ENCODE assay signal across 8 cellular contexts in the genomic region with DNA sequence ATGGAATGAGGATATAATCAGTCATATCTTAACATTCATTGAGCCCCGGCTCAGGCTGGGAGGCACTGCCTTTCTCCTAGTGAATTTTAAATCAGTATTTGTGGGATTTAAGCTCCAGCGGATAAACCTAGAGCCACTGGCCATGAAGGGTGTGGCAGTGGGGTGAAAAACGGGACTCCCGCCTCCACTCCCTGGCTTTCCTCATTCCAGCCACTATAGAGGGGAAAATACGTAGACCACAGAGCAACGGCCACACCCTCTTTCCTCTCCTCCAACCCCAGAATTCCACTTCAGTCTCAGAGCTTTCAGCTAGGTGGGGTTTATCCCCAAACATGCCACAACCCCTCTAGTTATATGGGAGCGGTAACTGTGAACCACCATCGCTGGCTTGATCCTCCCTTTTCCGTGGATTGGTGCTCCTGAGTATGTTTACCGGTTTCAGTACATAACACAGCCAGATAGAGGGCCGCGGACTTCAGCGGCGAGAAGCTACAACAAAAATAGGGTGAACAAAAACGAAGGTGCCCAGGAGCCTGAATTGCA.
DNase-seq lines count a peak whose midpoint lies in the region; ATAC-seq, FAIRE-seq and TF ChIP-seq lines count a peak whose summit lies in the region.

No MANE protein-coding gene starts in this region.

- peak overlapping the region; percentile 79 for H3K4me2 ChIP-seq in endothelial cell of umbilical vein (ENCODE audit: insufficient read depth, low read length)
- H3K4me2 ChIP-seq in OCI-LY7 (ENCODE audit: low read length): no peak overlapping the region

- POLR2A ChIA-PET in endothelial cell of umbilical vein (lab: Charles Lee) (interaction anchor here (1.0 kb wide), 1 partner anchor 9 kb away, joined by 4 read pairs; no protein-coding TSS in a partner anchor), OCI-LY7 (lab: Charles Lee) (interaction anchor here (1.1 kb wide), 1 partner anchor 9 kb away, joined by 3 read pairs; no protein-coding TSS in a partner anchor)

- no peaks in the 10 kb centered on the region for H3K9me3 Mint-ChIP-seq in nephron

- CTCF ChIA-PET in endothelial cell of umbilical vein (lab: Charles Lee) (interaction anchor here (0.7 to 3.2 kb wide), 47 partner anchors 8 to 1003 kb away, joined by 3 to 57 read pairs (median 4); no protein-coding TSS in a partner anchor), OCI-LY7 (lab: Charles Lee; ENCODE audit: unreplicated experiment) (no interaction called here)

- peaks cover 42% of the 10 kb centered on the region for H3K36me3 Mint-ChIP-seq in nephron (ENCODE audit: low read depth)

- TF ChIP-seq CTCF in endothelial cell of umbilical vein (IDR thresholded peaks at IDR 0.05; ENCODE audit: extremely low read depth in 1 of 2, insufficient read depth in 1 of 2, low read depth in 1 of 2, low read length in 2 of 2) (no peak), nephron (IDR thresholded peaks at IDR 0.05; ENCODE audit: unreplicated experiment in 3 of 3) (no peak), OCI-LY7 (conservative IDR thresholded peaks at IDR 0.05; ENCODE audit: low read length) (no peak)

- H3K4me3 Mint-ChIP-seq in nephron: peak overlapping the region; percentile 80 to 86 (median 83)

- dilution Hi-C loops in endothelial cell of umbilical vein (cut with MboI; ENCODE audit: extremely low pct_ligation_motif_present, low sequenced_read_pairs): no loop called here

- no peak for FAIRE-seq in endothelial cell of umbilical vein (lab: Jason Lieb, UNC)

- intact Hi-C loops in endothelial cell of umbilical vein (cut with micrococcal nuclease): loop anchor here (1.0 to 10.0 kb wide), 8 partner anchors 9 to 804 kb away; no protein-coding TSS in a partner anchor
- intact Hi-C loops in OCI-LY7 (cut with micrococcal nuclease; ENCODE audit: unreplicated experiment): no loop called here

- no peak for TF ChIP-seq POLR2A in endothelial cell of umbilical vein (IDR thresholded peaks at IDR 0.05; ENCODE audit: low read depth, low read length)

- H3K79me2 ChIP-seq in endothelial cell of umbilical vein (ENCODE audit: control insufficient read depth, insufficient read depth, low read length): no peaks in the 10 kb centered on the region
- no peaks in the 10 kb centered on the region for H3K79me2 ChIP-seq in OCI-LY7 (ENCODE audit: insufficient read depth, low read depth, low read length)

- H3K9me3 ChIP-seq in endothelial cell of umbilical vein (replicated peaks; ENCODE audit: control insufficient read depth, insufficient read depth, low read length): no peaks in the 10 kb centered on the region
- H3K9me3 ChIP-seq in OCI-LY7 (ENCODE audit: low read length): no peaks in the 10 kb centered on the region

- peak overlapping the region; percentile 99 to 100 (median 99) for H3K27ac Mint-ChIP-seq in nephron

- BruUV-seq in endothelial cell of umbilical vein (replicated peaks; lab: Mats Ljungman, UMichigan): TSS peak; percentile 77
- no TSS peak for BruUV-seq in OCI-LY7 (replicated peaks; lab: Mats Ljungman, UMichigan)

- peak overlapping the region; percentile 93 for H3K27ac ChIP-seq in endothelial cell of umbilical vein (ENCODE audit: insufficient read depth, low read depth, low read length)
- H3K27ac ChIP-seq in OCI-LY7 (ENCODE audit: low read depth, low read length, poor library complexity, severe bottlenecking): no peak overlapping the region

- H3K27me3 ChIP-seq in endothelial cell of umbilical vein (ENCODE audit: control insufficient read depth in 2 of 2, insufficient read depth in 2 of 2, low read length in 2 of 2): no peaks in the 10 kb centered on the region

- H2AFZ ChIP-seq in endothelial cell of umbilical vein (ENCODE audit: low read depth, low read length): peak overlapping the region; percentile 4
- H2AFZ ChIP-seq in OCI-LY7 (ENCODE audit: low read length): no peak overlapping the region

- peaks cover 5 to 10% of the 10 kb centered on the region in 2 experiments for H3K36me3 ChIP-seq in endothelial cell of umbilical vein (ENCODE audit: control insufficient read depth in 2 of 2, extremely low read depth in 1 of 2, insufficient read depth in 2 of 2, low read length in 2 of 2)
- H3K36me3 ChIP-seq in OCI-LY7 (ENCODE audit: insufficient read depth, low read length): no peaks in the 10 kb centered on the region

- no peak for ATAC-seq in HG02642 (IDR thresholded peaks at IDR 0.05; ENCODE audit: poor library complexity, unreplicated experiment)

- H3K4me1 Mint-ChIP-seq in nephron: peaks cover 86% of the 10 kb centered on the region

- H3K27me3 Mint-ChIP-seq in nephron (ENCODE audit: low read depth): no peaks in the 10 kb centered on the region

- no peaks in the 10 kb centered on the region for H3K9me2 ChIP-seq in OCI-LY7 (ENCODE audit: insufficient read depth, low read length)

- peak overlapping the region; percentile 76 for H3K9ac ChIP-seq in endothelial cell of umbilical vein (replicated peaks; ENCODE audit: extremely low read depth, insufficient read depth, low read length)

- no peaks in the 10 kb centered on the region for H3K9me1 ChIP-seq in endothelial cell of umbilical vein (replicated peaks; ENCODE audit: control insufficient read depth, extremely low read depth, insufficient read depth, low read length)

- peak overlapping the region in 2 of 3 experiments; percentile 34 to 44 for H3K4me3 ChIP-seq in endothelial cell of umbilical vein (replicated peaks in 1 of 3; ENCODE audit: insufficient read depth in 1 of 3, low read depth in 1 of 3, low read length in 3 of 3)
- no peak overlapping the region for H3K4me3 ChIP-seq in OCI-LY7 (ENCODE audit: low read depth, low read length, poor library complexity, severe bottlenecking)

- DNase-seq in AG20443 (ENCODE audit: low spot score): peak; percentile 73
- peak; percentile 89 for DNase-seq in NCI-H2227 treated with DMSO at 0.1 percent for 48 hours (lab: John Stamatoyannopoulos, UW)
- DNase-seq in endothelial cell of umbilical vein (ENCODE audit: low read depth, low spot score): peak; percentile 44
- no peak for DNase-seq in AML-193 (lab: John Stamatoyannopoulos, UW)
- no peak for DNase-seq in RKO (ENCODE audit: low spot score)
- DNase-seq in OCI-LY7 (ENCODE audit: low spot score): no peak

- H3K4me1 ChIP-seq in endothelial cell of umbilical vein (ENCODE audit: control insufficient read depth, extremely low read depth, insufficient read depth, low read length) (peaks cover 25% of the 10 kb centered on the region), OCI-LY7 (ENCODE audit: insufficient read depth, low read length, poor library complexity, severe bottlenecking) (no peaks in the 10 kb centered on the region)

- H4K20me1 ChIP-seq in endothelial cell of umbilical vein (replicated peaks; ENCODE audit: control insufficient read depth, extremely low read depth, insufficient read depth, low read length) (no peaks in the 10 kb centered on the region), OCI-LY7 (ENCODE audit: insufficient read depth, low read length) (no peaks in the 10 kb centered on the region)

TF ChIP-seq in endothelial cell of umbilical vein, 7 proteins besides CTCF, POLR2A, EP300 and RAD21:
- TF ChIP-seq EZH2 (IDR thresholded peaks at IDR 0.05; ENCODE audit: borderline replicate concordance, low read depth, low read length, severe bottlenecking): no peak
- TF ChIP-seq FOS (IDR thresholded peaks at IDR 0.05; ENCODE audit: borderline replicate concordance, insufficient read depth, low read length): peak; percentile 2

Comparison
In these comparisons a context has a peak if more than half of its experiments do, and no peak if none do; other contexts are left out.
1. DNase-seq: peak in AG20443 (single experiment), NCI-H2227 treated with DMSO at 0.1 percent for 48 hours (single experiment) and endothelial cell of umbilical vein (single experiment); none in AML-193 (0 of 2), RKO (single experiment) and OCI-LY7 (single experiment).